ENCODE assay signal across 29 cellular contexts in genomic region chr1:95635820-95636219, GRCh38.
"Had no signal": no experiment of that assay in that cellular context is flagged by ENCODE, and none has a peak within 500 bp of the region (broad histone marks: within the 10 kb centered on the region; RNA-seq: fewer than 3 reads in every experiment).

No MANE protein-coding gene starts in this region.

- H3K4me3 ChIP-seq: coronary artery, dorsolateral prefrontal cortex had no signal

- H3K27ac Mint-ChIP-seq: activated B cell treated with CpG ODN at 0.5 μM for 24 hours; activated CD8-positive, alpha-beta T cell treated with anti-CD3 and anti-CD28 coated beads for 36 hours; activated naive CD8-positive, alpha-beta T cell; activated T-helper 17 cell treated with anti-CD3 and anti-CD28 coated beads, Interleukin-2, amount 50 U/mL, for 72 hours; dendritic cell treated with granulocyte-macrophage colony-stimulating factor and Interleukin-4, amounts not matched to agents 40 ng/mL and 50 ng/mL, for 4 days; endodermal cell; T-helper 17 cell; T-helper 2 cell treated with Interferon-gamma antibody and Interleukin-4, amounts not matched to agents 5 μg/mL and 100 μg/mL, for 36 hours had no signal

- H3K4me1 Mint-ChIP-seq: activated B cell treated with CpG ODN at 0.5 μM for 24 hours; activated T-helper 17 cell treated with anti-CD3 and anti-CD28 coated beads, Interleukin-2, amount 50 U/mL, for 72 hours; central memory CD8-positive, alpha-beta T cell; T-helper 17 cell had no signal

- ATAC-seq: activated CD4-positive, CD25-positive, alpha-beta regulatory T cell treated with anti-CD3 and anti-CD28 coated beads, Interleukin-2, amount 50 U/mL, for 24 hours; activated CD8-positive, alpha-beta T cell treated with anti-CD3 and anti-CD28 coated beads for 36 hours; activated T-cell treated with anti-CD3 and anti-CD28 coated beads, Interleukin-2, amount 50 U/mL, for 4 hours; activated T-helper 17 cell treated with anti-CD3 and anti-CD28 coated beads, Interleukin-2, amount 50 U/mL, for 72 hours; esophagus mucosa; foreskin keratinocyte; T-helper 17 cell had no signal

- H3K36me3 ChIP-seq: brain microvascular endothelial cell, WERI-Rb-1 had no signal

- H3K27me3 Mint-ChIP-seq: activated B cell treated with CpG ODN at 0.5 μM for 24 hours; activated CD8-positive, alpha-beta T cell treated with anti-CD3 and anti-CD28 coated beads for 36 hours; activated naive CD8-positive, alpha-beta T cell; activated T-helper 17 cell treated with anti-CD3 and anti-CD28 coated beads, Interleukin-2, amount 50 U/mL, for 72 hours; central memory CD8-positive, alpha-beta T cell; dendritic cell treated with granulocyte-macrophage colony-stimulating factor and Interleukin-4, amounts not matched to agents 40 ng/mL and 50 ng/mL, for 4 days; T-helper 17 cell had no signal

- H3K27ac ChIP-seq: brain microvascular endothelial cell, coronary artery, dorsolateral prefrontal cortex, foreskin keratinocyte, WERI-Rb-1 had no signal

- H3K4me3 Mint-ChIP-seq: activated B cell treated with CpG ODN at 0.5 μM for 24 hours; activated CD8-positive, alpha-beta T cell treated with anti-CD3 and anti-CD28 coated beads for 36 hours; activated naive CD8-positive, alpha-beta T cell; activated T-cell treated with anti-CD3 and anti-CD28 coated beads, Interleukin-2, amount 50 U/mL, for 4 hours; activated T-helper 17 cell treated with anti-CD3 and anti-CD28 coated beads, Interleukin-2, amount 50 U/mL, for 72 hours; central memory CD8-positive, alpha-beta T cell; dendritic cell treated with granulocyte-macrophage colony-stimulating factor and Interleukin-4, amounts not matched to agents 40 ng/mL and 50 ng/mL, for 4 days; endodermal cell; T-helper 17 cell; T-helper 2 cell treated with Interferon-gamma antibody and Interleukin-4, amounts not matched to agents 5 μg/mL and 100 μg/mL, for 36 hours had no signal

- H3K27me3 ChIP-seq: brain microvascular endothelial cell, dorsolateral prefrontal cortex, foreskin keratinocyte had no signal

- DNase-seq: activated B cell treated with CpG ODN at 0.5 μM for 24 hours; activated CD4-positive, alpha-beta T cell treated with anti-CD3 and anti-CD28 coated beads for 48 hours; activated CD4-positive, alpha-beta T cell treated with anti-CD3 and anti-CD28 coated beads, Interleukin-2, amount 50 U/mL, for 1 hour; activated CD4-positive, alpha-beta T cell treated with anti-CD3 and anti-CD28 coated beads, Interleukin-2, amount 50 U/mL, for 48 hours; activated CD8-positive, alpha-beta memory T cell treated with anti-CD3 and anti-CD28 coated beads for 24 hours; activated CD8-positive, alpha-beta T cell treated with anti-CD3 and anti-CD28 coated beads for 36 hours; activated effector memory CD4-positive, alpha-beta T cell treated with Interleukin-2 at 50 U/mL for 16 hours; activated gamma-delta T cell treated with Interleukin-2 at 50 U/mL for 16 hours; activated naive CD4-positive, alpha-beta T cell treated with anti-CD3 and anti-CD28 coated beads, Interleukin-2, amount 50 U/mL, for 16 hours; activated naive CD4-positive, alpha-beta T cell treated with Interleukin-2 at 50 U/mL for 16 hours; activated T-cell treated with anti-CD3 and anti-CD28 coated beads, Interleukin-2, amount 50 U/mL, for 4 hours; amniotic stem cell; brain microvascular endothelial cell; dorsolateral prefrontal cortex; effector memory CD4-positive, alpha-beta T cell; endodermal cell; foreskin keratinocyte; T-helper 1 cell; T-helper 17 cell; T1000; WERI-Rb-1 had no signal

- H3K9me3 Mint-ChIP-seq: activated CD8-positive, alpha-beta T cell treated with anti-CD3 and anti-CD28 coated beads for 36 hours; endodermal cell; T-helper 2 cell treated with Interferon-gamma antibody and Interleukin-4, amounts not matched to agents 5 μg/mL and 100 μg/mL, for 36 hours had no signal

- H3K4me1 ChIP-seq: foreskin keratinocyte had no signal

- H3K36me3 Mint-ChIP-seq: activated naive CD8-positive, alpha-beta T cell had no signal
